In genomic region chr1:204842892-204843291, GRCh38 we compare ENCODE assay signal across 14 cellular contexts. TPM values are rescaled to one million over a fixed set of nuclear protein-coding genes. Genes with fewer than 3 reads are reported as not detected.
DNase-seq lines count a peak whose midpoint lies in the region; ATAC-seq and TF ChIP-seq lines count a peak whose summit lies in the region.
"Had no signal": no experiment of that assay in that cellular context is flagged by ENCODE, and none has a peak within 500 bp of the region (broad histone marks: within the 10 kb centered on the region; RNA-seq: fewer than 3 reads in every experiment).

No MANE protein-coding gene starts in this region.

- CTCF ChIA-PET in mammary epithelial cell (lab: Charles Lee; ENCODE audit: low non-redundant PET): interaction anchor here (0.7 kb wide), 1 partner anchor 157 kb away, joined by 4 read pairs; no protein-coding TSS in a partner anchor

- H3K79me2 ChIP-seq in mammary epithelial cell (ENCODE audit: insufficient read depth, low read length): no peaks in the 10 kb centered on the region

- H3K27me3 ChIP-seq in mammary epithelial cell (ENCODE audit: insufficient read depth, low read length) (no peaks in the 10 kb centered on the region), breast epithelium (no peaks in the 10 kb centered on the region), tibial artery (no peaks in the 10 kb centered on the region)
- H3K27me3 ChIP-seq: gastrocnemius medialis, upper lobe of right lung had no signal

- peak; percentile 17 for DNase-seq in mammary epithelial cell
- DNase-seq in breast epithelium (ENCODE audit: low spot score in 2 of 2): no peak
- DNase-seq in hypothalamus (lab: John Stamatoyannopoulos, UW): peak in 29 of 51 donors; percentile 20 to 84 (median 46)
- no peak for DNase-seq in tibial artery
- no peak for DNase-seq in activated CD4-positive, alpha-beta T cell treated with anti-CD3 and anti-CD28 coated beads, Interleukin-2, amount 50 U/mL, for 48 hours
- DNase-seq: gastrocnemius medialis, NCI-H2081, upper lobe of right lung had no signal

- ATAC-seq in GM19035 (IDR thresholded peaks at IDR 0.05; ENCODE audit: unreplicated experiment): no peak
- no peak for ATAC-seq in GM18505 (IDR thresholded peaks at IDR 0.05; ENCODE audit: unreplicated experiment)
- ATAC-seq: activated naive CD4-positive, alpha-beta T cell treated with anti-CD3 and anti-CD28 coated beads, Interleukin-2, amount 50 U/mL, for 72 hours; gastrocnemius medialis; upper lobe of right lung had no signal

- no TSS peak for BruUV-seq in mammary epithelial cell (replicated peaks; lab: Mats Ljungman, UMichigan)

- H4K20me1 ChIP-seq in mammary epithelial cell (ENCODE audit: insufficient read depth, low read length): no peaks in the 10 kb centered on the region

- H3K4me1 ChIP-seq in mammary epithelial cell (ENCODE audit: insufficient read depth, low read length): no peaks in the 10 kb centered on the region
- no peaks in the 10 kb centered on the region for H3K4me1 ChIP-seq in breast epithelium
- no peaks in the 10 kb centered on the region for H3K4me1 ChIP-seq in tibial artery
- H3K4me1 ChIP-seq: gastrocnemius medialis, upper lobe of right lung had no signal

- no peaks in the 10 kb centered on the region for H3K36me3 ChIP-seq in mammary epithelial cell (ENCODE audit: insufficient read depth, low read length)
- no peaks in the 10 kb centered on the region for H3K36me3 ChIP-seq in breast epithelium
- H3K36me3 ChIP-seq in tibial artery: no peaks in the 10 kb centered on the region
- H3K36me3 ChIP-seq: gastrocnemius medialis, neutrophil, upper lobe of right lung had no signal

- no peak overlapping the region for H3K4me2 ChIP-seq in mammary epithelial cell (ENCODE audit: insufficient read depth, low read depth, low read length)
- H3K4me2 ChIP-seq: KMS-11 had no signal

- TF ChIP-seq POLR2A in breast epithelium (IDR thresholded peaks at IDR 0.05) (no peak), GM18505 (IDR thresholded peaks at IDR 0.05; ENCODE audit: borderline replicate concordance, extremely low read depth, insufficient read depth, insufficient read length) (no peak)

- intact Hi-C loops in mammary epithelial cell (cut with micrococcal nuclease) (no loop called here), breast epithelium (cut with DNase I; ENCODE audit: low total_unique reads) (no loop called here), tibial artery (cut with DNase I; ENCODE audit: low total_unique reads) (no loop called here)

- H3K4me3 ChIP-seq in mammary epithelial cell (replicated peaks in 1 of 3; ENCODE audit: insufficient read depth in 1 of 3, low read depth in 2 of 3, low read length in 3 of 3) (no peak overlapping the region), breast epithelium (no peak overlapping the region), tibial artery (no peak overlapping the region)
- H3K4me3 ChIP-seq: gastrocnemius medialis, upper lobe of right lung had no signal

- in situ Hi-C loops in mammary epithelial cell (cut with MboI; ENCODE audit: low sequenced_read_pairs in 2 of 2): no loop called here

- no peak overlapping the region for H2AFZ ChIP-seq in mammary epithelial cell (ENCODE audit: low read depth, low read length)

- H3K9me3 ChIP-seq in mammary epithelial cell (replicated peaks; ENCODE audit: insufficient read depth, low read length): no peaks in the 10 kb centered on the region
- no peaks in the 10 kb centered on the region for H3K9me3 ChIP-seq in breast epithelium
- no peaks in the 10 kb centered on the region for H3K9me3 ChIP-seq in tibial artery
- H3K9me3 ChIP-seq: gastrocnemius medialis, neutrophil, upper lobe of right lung had no signal

- H3K9ac ChIP-seq in mammary epithelial cell (ENCODE audit: insufficient read depth, low read length): no peak overlapping the region
- H3K9ac ChIP-seq: KMS-11 had no signal

- H3K27ac ChIP-seq in mammary epithelial cell (ENCODE audit: insufficient read depth, low read depth, low read length) (no peak overlapping the region), breast epithelium (no peak overlapping the region), VCaP (peak overlapping the region; percentile 57), tibial artery (no peak overlapping the region)
- H3K27ac ChIP-seq: gastrocnemius medialis, KMS-11, neutrophil, upper lobe of right lung had no signal

- dilution Hi-C loops in mammary epithelial cell (cut with HindIII; ENCODE audit: low sequenced_read_pairs): no loop called here

- TF ChIP-seq CTCF in mammary epithelial cell (conservative IDR thresholded peaks at IDR 0.05 in 1 of 2, IDR thresholded peaks at IDR 0.05 in 1 of 2; ENCODE audit: extremely low read depth in 1 of 2, insufficient read depth in 1 of 2, low read depth in 1 of 2, low read length in 2 of 2): no peak
- TF ChIP-seq CTCF in breast epithelium (IDR thresholded peaks at IDR 0.05): no peak
- no peak for TF ChIP-seq CTCF in VCaP (conservative IDR thresholded peaks at IDR 0.05)
- TF ChIP-seq CTCF in tibial artery (IDR thresholded peaks at IDR 0.05): no peak

RNA-seq across cellular contexts. Expression of gene NFASC, which starts 27.8 kb away (rescaled TPM):
- total RNA-seq in mammary epithelial cell: 10 to 100 TPM; 37.6 to 94.9 TPM
- polyA plus RNA-seq in mammary epithelial cell: 12.7 TPM
- polyA minus RNA-seq in mammary epithelial cell: 28.6 TPM
- total RNA-seq in breast epithelium: 10 to 100 TPM in 2 of 3 donors, 1 to 10 TPM in 1; 1.6 to 19.5 (median 14.1) TPM

Comparison
In these comparisons a context has a peak if more than half of its experiments do, and no peak if none do; other contexts are left out.
1. DNase-seq: peak in mammary epithelial cell (single experiment) and hypothalamus (29 of 51); none in breast epithelium (0 of 2), tibial artery (0 of 2) and activated CD4-positive, alpha-beta T cell treated with anti-CD3 and anti-CD28 coated beads, Interleukin-2, amount 50 U/mL, for 48 hours (0 of 2).